Comparison of ENCODE assay signal across 6 cellular contexts in genomic region chr18:8514409-8514808, GRCh38.
"Had no signal": no experiment of that assay in that cellular context is flagged by ENCODE, and none has a peak within 500 bp of the region (broad histone marks: within the 10 kb centered on the region; RNA-seq: fewer than 3 reads in every experiment).

No MANE protein-coding gene starts in this region.

- H3K27ac ChIP-seq: HL-60 had no signal

- H3K4me3 ChIP-seq: K562 had no signal

- ATAC-seq: HepG2, K562 had no signal

- DNase-seq: IMR-90, KBM-7, KG1 had no signal
